Comparison of ENCODE assay signal across 8 cellular contexts in the genomic region with DNA sequence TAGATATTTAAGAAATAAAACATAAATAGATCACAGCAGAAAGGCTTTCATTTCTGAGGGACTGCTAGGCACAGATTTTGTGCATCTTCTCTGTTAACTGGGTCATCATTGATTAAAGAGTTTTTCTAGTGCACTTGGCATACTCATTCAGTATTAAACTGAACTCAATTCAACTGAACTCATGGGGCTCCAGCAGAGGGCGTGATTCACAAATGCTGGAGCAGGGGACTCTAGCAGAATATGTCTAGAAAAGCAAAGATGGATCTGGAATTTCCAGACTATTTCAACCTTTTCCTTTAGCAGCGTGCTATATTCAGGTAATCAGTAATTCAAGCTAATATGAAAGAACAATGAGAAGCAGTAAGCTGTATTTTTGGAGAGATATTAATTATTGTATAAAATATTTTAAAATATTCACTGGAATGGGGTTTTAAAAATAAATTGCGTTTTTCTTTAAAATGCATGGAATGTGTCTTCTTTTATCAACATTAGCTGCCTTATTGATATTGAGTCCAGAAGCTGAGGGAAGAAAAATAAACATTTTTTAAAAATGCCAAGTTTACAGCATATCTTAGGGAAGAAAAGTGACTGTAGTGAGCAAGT.
A peak's percentile ranks its signal among the peaks of the same experiment; 100 is the strongest.
DNase-seq lines count a peak whose midpoint lies in the region; FAIRE-seq and TF ChIP-seq lines count a peak whose summit lies in the region.

No MANE protein-coding gene starts in this region.

- TF ChIP-seq CTCF in 22Rv1 (IDR thresholded peaks at IDR 0.05) (peak; percentile 98), glutamatergic neuron (IDR thresholded peaks at IDR 0.05; ENCODE audit: partially characterized antibody, unreplicated experiment) (peak; percentile 78)

- peaks cover 2% of the 10 kb centered on the region for H3K9me3 Mint-ChIP-seq in glutamatergic neuron (ENCODE audit: unreplicated experiment)

- no peak for TF ChIP-seq POLR2A in GM12891 (IDR thresholded peaks at IDR 0.05; ENCODE audit: low read depth, low read length)

- FAIRE-seq in GM12891 (lab: Jason Lieb, UNC) = no peak

- no peaks in the 10 kb centered on the region for H3K27me3 Mint-ChIP-seq in glutamatergic neuron (ENCODE audit: unreplicated experiment)

- H3K27ac ChIP-seq in 22Rv1 = no peak overlapping the region

- no peak overlapping the region for H3K27ac Mint-ChIP-seq in glutamatergic neuron (ENCODE audit: unreplicated experiment)

- DNase-seq in GM03348 (ENCODE audit: low spot score) = peak; percentile 52
- DNase-seq in NCI-H1105 (lab: John Stamatoyannopoulos, UW) = peak; percentile 71
- peak; percentile 11 for DNase-seq in SKM-1 (lab: John Stamatoyannopoulos, UW; ENCODE audit: unreplicated experiment)
- peak; percentile 80 for DNase-seq in glutamatergic neuron
- no peak for DNase-seq in T-helper 1 cell
- no peak for DNase-seq in GM12891 (ENCODE audit: insufficient read length, low spot score)
- DNase-seq in NK-92 treated with Interleukin-12 subunit alpha and Interleukin-12 subunit beta, amount 100 ng/mL, for 24 hours (lab: John Stamatoyannopoulos, UW) = no peak

- H3K4me3 Mint-ChIP-seq in glutamatergic neuron (ENCODE audit: unreplicated experiment) = no peak overlapping the region

- no peaks in the 10 kb centered on the region for H3K4me1 Mint-ChIP-seq in glutamatergic neuron (ENCODE audit: low read depth, unreplicated experiment)

- H3K36me3 Mint-ChIP-seq in glutamatergic neuron (ENCODE audit: unreplicated experiment) = no peaks in the 10 kb centered on the region

TF ChIP-seq in GM12891, 5 proteins besides CTCF, POLR2A, EP300 and RAD21:
- no peak for TF ChIP-seq TAF1 (IDR thresholded peaks at IDR 0.05; ENCODE audit: low read depth, low read length)
- no peak for TF ChIP-seq POLR2AphosphoS5 (IDR thresholded peaks at IDR 0.05; ENCODE audit: low read depth, low read length)
- TF ChIP-seq PAX5 (IDR thresholded peaks at IDR 0.05; ENCODE audit: insufficient read depth, low read length, severe bottlenecking) = no peak
- TF ChIP-seq POU2F2 (IDR thresholded peaks at IDR 0.05; ENCODE audit: low read depth, low read length) = no peak

Comparison
In these comparisons a context has a peak if more than half of its experiments do, and no peak if none do; other contexts are left out.
1. DNase-seq: peak in GM03348 (single experiment), NCI-H1105 (single experiment), SKM-1 (single experiment) and glutamatergic neuron (single experiment); none in T-helper 1 cell (0 of 5), GM12891 (single experiment) and NK-92 treated with Interleukin-12 subunit alpha and Interleukin-12 subunit beta, amount 100 ng/mL, for 24 hours (single experiment).